In the genomic region with DNA sequence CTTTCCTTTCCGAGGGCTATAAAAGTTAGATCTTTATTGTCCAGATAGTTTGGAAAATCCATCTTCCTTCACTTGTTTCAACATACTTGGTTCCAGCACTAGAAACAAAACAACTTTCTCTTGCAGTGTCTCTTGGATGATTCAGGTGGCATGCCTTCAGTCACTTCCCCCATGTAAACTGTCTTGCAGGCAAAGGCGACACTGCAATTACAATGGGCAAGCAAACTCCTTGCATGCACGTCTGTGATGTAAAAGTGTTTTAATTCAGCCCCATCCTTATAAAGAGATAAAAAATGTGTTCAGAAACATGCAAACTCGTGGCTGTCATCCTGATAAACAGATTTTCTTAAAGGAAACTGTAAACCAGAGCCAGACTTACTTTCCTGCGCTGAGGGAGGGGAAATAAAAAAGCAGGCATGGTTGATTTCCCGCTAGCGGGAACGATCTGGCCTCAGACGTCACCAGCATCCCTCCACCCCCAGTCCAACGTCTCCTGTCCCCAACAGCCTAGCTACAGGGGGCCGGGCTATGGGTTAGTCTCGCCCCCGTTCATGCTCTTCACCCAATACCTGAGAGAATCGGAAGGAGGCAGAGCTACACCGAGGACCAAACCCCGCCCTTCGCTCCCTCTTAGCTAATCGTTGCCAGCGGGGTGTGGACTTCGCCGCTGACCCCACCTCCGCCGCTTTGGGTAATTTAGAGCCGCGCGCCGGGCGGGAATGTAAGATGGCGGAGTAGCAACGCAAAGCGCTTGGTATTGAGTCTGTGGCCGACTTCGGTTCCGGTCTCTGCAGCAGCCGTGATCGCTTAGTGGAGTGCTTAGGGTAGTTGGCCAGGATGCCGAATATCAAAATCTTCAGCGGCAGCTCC, we compare ENCODE assay signal across 1 cellular context.
TF ChIP-seq lines count a peak whose summit lies in the region.

A gene (plus strand): TSS at position 719 of the 870 bp plus-strand sequence. CDS start 119 bp downstream, at position 838.

TF ChIP-seq in neural cell, 6 proteins besides CTCF, POLR2A, EP300 and RAD21 (continued from another document):
- TF ChIP-seq, protein P1, sequence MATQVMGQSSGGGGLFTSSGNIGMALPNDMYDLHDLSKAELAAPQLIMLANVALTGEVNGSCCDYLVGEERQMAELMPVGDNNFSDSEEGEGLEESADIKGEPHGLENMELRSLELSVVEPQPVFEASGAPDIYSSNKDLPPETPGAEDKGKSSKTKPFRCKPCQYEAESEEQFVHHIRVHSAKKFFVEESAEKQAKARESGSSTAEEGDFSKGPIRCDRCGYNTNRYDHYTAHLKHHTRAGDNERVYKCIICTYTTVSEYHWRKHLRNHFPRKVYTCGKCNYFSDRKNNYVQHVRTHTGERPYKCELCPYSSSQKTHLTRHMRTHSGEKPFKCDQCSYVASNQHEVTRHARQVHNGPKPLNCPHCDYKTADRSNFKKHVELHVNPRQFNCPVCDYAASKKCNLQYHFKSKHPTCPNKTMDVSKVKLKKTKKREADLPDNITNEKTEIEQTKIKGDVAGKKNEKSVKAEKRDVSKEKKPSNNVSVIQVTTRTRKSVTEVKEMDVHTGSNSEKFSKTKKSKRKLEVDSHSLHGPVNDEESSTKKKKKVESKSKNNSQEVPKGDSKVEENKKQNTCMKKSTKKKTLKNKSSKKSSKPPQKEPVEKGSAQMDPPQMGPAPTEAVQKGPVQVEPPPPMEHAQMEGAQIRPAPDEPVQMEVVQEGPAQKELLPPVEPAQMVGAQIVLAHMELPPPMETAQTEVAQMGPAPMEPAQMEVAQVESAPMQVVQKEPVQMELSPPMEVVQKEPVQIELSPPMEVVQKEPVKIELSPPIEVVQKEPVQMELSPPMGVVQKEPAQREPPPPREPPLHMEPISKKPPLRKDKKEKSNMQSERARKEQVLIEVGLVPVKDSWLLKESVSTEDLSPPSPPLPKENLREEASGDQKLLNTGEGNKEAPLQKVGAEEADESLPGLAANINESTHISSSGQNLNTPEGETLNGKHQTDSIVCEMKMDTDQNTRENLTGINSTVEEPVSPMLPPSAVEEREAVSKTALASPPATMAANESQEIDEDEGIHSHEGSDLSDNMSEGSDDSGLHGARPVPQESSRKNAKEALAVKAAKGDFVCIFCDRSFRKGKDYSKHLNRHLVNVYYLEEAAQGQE (IDR thresholded peaks at IDR 0.05; ENCODE audit: borderline replicate concordance) = no peak
